ENCODE assay signal across 24 cellular contexts in the genomic region with DNA sequence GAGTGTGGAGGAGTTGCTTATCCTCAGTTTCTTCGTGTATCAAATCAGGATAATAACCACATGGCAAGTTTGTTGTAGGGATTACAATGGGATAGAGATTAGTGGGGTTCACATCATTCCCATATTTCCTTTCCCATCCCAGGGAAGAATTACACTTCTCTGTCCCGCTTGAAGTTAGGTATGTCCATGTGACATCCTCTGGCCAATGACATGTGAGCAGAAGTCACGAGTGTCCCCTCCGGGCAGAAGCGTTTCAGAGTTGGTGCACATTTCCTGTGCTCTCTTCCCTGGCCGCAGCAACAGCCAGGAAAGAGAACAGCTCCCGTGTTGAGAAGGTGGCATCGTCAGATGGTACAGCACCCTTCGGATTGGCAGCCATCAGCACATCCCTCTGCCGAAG. TPM values are rescaled to one million over a fixed set of nuclear protein-coding genes. Genes with fewer than 3 reads are reported as not detected.
DNase-seq lines count a peak whose midpoint lies in the region; ATAC-seq and TF ChIP-seq lines count a peak whose summit lies in the region.
"Had no signal": no experiment of that assay in that cellular context is flagged by ENCODE, and none has a peak within 500 bp of the region (broad histone marks: within the 10 kb centered on the region; RNA-seq: fewer than 3 reads in every experiment).

No MANE protein-coding gene starts in this region.

- H3K9me3 ChIP-seq in DOHH2 (ENCODE audit: control insufficient read depth, insufficient read depth, low read length) (no peaks in the 10 kb centered on the region), OCI-LY1 (ENCODE audit: low read length) (no peaks in the 10 kb centered on the region), esophagus muscularis mucosa (no peaks in the 10 kb centered on the region)
- H3K9me3 ChIP-seq: A549 had no signal

- H3F3A ChIP-seq in DOHH2 (ENCODE audit: control insufficient read depth, insufficient read depth) (peaks cover 15% of the 10 kb centered on the region), OCI-LY1 (ENCODE audit: insufficient read depth, low read length) (no peaks in the 10 kb centered on the region)

- peaks cover 7% of the 10 kb centered on the region for H3K79me2 ChIP-seq in DOHH2 (ENCODE audit: control insufficient read depth, low read length)
- H3K79me2 ChIP-seq in OCI-LY1 (ENCODE audit: insufficient read depth, low read length): no peaks in the 10 kb centered on the region

- WGBS in esophagus muscularis mucosa: 70% methylated on average over 10 of the region's 10 CpGs

- H3K9ac ChIP-seq in OCI-LY1 (ENCODE audit: low read length): no peak overlapping the region

- H3K4me1 Mint-ChIP-seq in activated T-helper 1 cell treated with anti-CD3 and anti-CD28 coated beads, Interleukin-12 subunit alpha, Interleukin-12 subunit beta, Interleukin-2, Interleukin-4 antibody, amounts not matched to agents 30 ng/mL and 10 ng/mL and 1 ng/mL, durations not matched to agents 14 hours and 24 hours and 36 hours (ENCODE audit: low read depth): peaks cover 74% of the 10 kb centered on the region
- peaks cover 67 to 79% (median 75%) of the 10 kb centered on the region in 3 donors for H3K4me1 Mint-ChIP-seq in naive B cell

- H3K36me3 Mint-ChIP-seq in activated T-helper 1 cell treated with anti-CD3 and anti-CD28 coated beads, Interleukin-12 subunit alpha, Interleukin-12 subunit beta, Interleukin-2, Interleukin-4 antibody, amounts not matched to agents 30 ng/mL and 10 ng/mL and 1 ng/mL, durations not matched to agents 14 hours and 24 hours and 36 hours (ENCODE audit: low read depth): peaks cover 5% of the 10 kb centered on the region
- no peaks in the 10 kb centered on the region for H3K36me3 Mint-ChIP-seq in naive B cell
- H3K36me3 Mint-ChIP-seq: CD4-positive, alpha-beta memory T cell had no signal

- H3K27ac ChIP-seq in DOHH2 (ENCODE audit: low read depth, low read length) (peak overlapping the region; percentile 95), OCI-LY1 (ENCODE audit: low read depth, low read length, poor library complexity, severe bottlenecking) (no peak overlapping the region), esophagus muscularis mucosa (replicated peaks in 1 of 4) (no peak overlapping the region)

- H3K27ac Mint-ChIP-seq in activated T-helper 1 cell treated with anti-CD3 and anti-CD28 coated beads, Interleukin-12 subunit alpha, Interleukin-12 subunit beta, Interleukin-2, Interleukin-4 antibody, amounts not matched to agents 30 ng/mL and 10 ng/mL and 1 ng/mL, durations not matched to agents 14 hours and 24 hours and 36 hours: no peak overlapping the region
- peak overlapping the region in 5 of 6 donors; percentile 15 to 95 (median 63) for H3K27ac Mint-ChIP-seq in naive B cell
- H3K27ac Mint-ChIP-seq: CD4-positive, alpha-beta memory T cell had no signal

- H3K4me3 Mint-ChIP-seq in activated T-helper 1 cell treated with anti-CD3 and anti-CD28 coated beads, Interleukin-12 subunit alpha, Interleukin-12 subunit beta, Interleukin-2, Interleukin-4 antibody, amounts not matched to agents 30 ng/mL and 10 ng/mL and 1 ng/mL, durations not matched to agents 14 hours and 24 hours and 36 hours: peak overlapping the region; percentile 33
- peak overlapping the region in 1 of 8 donors; percentile 45 for H3K4me3 Mint-ChIP-seq in naive B cell
- H3K4me3 Mint-ChIP-seq: CD4-positive, alpha-beta memory T cell had no signal

- TF ChIP-seq POLR2A in esophagus muscularis mucosa (IDR thresholded peaks at IDR 0.05; ENCODE audit: low read depth): no peak

- intact Hi-C loops in activated T-helper 1 cell treated with anti-CD3 and anti-CD28 coated beads, Interleukin-12 subunit alpha, Interleukin-12 subunit beta, Interleukin-2, Interleukin-4 antibody, amounts not matched to agents 30 ng/mL and 10 ng/mL and 1 ng/mL, durations not matched to agents 14 hours and 24 hours and 36 hours (cut with micrococcal nuclease): no loop called here
- intact Hi-C loops in esophagus muscularis mucosa (cut with DNase I): no loop called here

- H3K4me1 ChIP-seq in DOHH2 (ENCODE audit: control insufficient read depth, low read length) (peaks cover 79% of the 10 kb centered on the region), OCI-LY1 (ENCODE audit: insufficient read depth, low read length, severe bottlenecking) (peaks cover 26% of the 10 kb centered on the region), esophagus muscularis mucosa (peaks cover 6 to 27% (median 19%) of the 10 kb centered on the region in 4 donors)

- peak overlapping the region; percentile 77 for H3K4me3 ChIP-seq in DOHH2 (ENCODE audit: low read length)
- H3K4me3 ChIP-seq in OCI-LY1 (ENCODE audit: low read depth, low read length, poor library complexity, severe bottlenecking): peak overlapping the region; percentile 41
- no peak overlapping the region for H3K4me3 ChIP-seq in esophagus muscularis mucosa
- H3K4me3 ChIP-seq: A549 had no signal

- H2AFZ ChIP-seq in OCI-LY1 (ENCODE audit: low read length): no peak overlapping the region

- no peaks in the 10 kb centered on the region for H4K20me1 ChIP-seq in DOHH2 (ENCODE audit: control insufficient read depth, insufficient read depth, low read depth, low read length)
- H4K20me1 ChIP-seq in OCI-LY1 (ENCODE audit: insufficient read depth, low read length): no peaks in the 10 kb centered on the region

- peak overlapping the region; percentile 90 for H3K4me2 ChIP-seq in DOHH2 (ENCODE audit: low read length)
- peak overlapping the region; percentile 28; the same call in 1 of the 2 replicates for H3K4me2 ChIP-seq in OCI-LY1 (ENCODE audit: low read length)
- H3K4me2 ChIP-seq: A549 had no signal

- no peak for TF ChIP-seq EP300 in esophagus muscularis mucosa (IDR thresholded peaks at IDR 0.05)

- no peak for TF ChIP-seq CTCF in DOHH2 (IDR thresholded peaks at IDR 0.05; ENCODE audit: low read depth, low read length, poor library complexity, severe bottlenecking)
- TF ChIP-seq CTCF in OCI-LY1 (IDR thresholded peaks at IDR 0.05; ENCODE audit: low read length): no peak
- TF ChIP-seq CTCF in esophagus muscularis mucosa (IDR thresholded peaks at IDR 0.05): no peak

- ATAC-seq in naive B cell (ENCODE audit: low read depth in 2 of 2): no peak
- ATAC-seq in HG02840 (IDR thresholded peaks at IDR 0.05; ENCODE audit: low FRiP score, unreplicated experiment): no peak
- ATAC-seq: A549, HCT116, HepG2, SK-N-SH treated with all-trans-retinoic acid at 6 μM for 48 hours had no signal

- no peaks in the 10 kb centered on the region for H3K27me3 ChIP-seq in DOHH2 (ENCODE audit: control insufficient read depth, low read length)
- peaks cover 10% of the 10 kb centered on the region; the same call in 1 of the 2 replicates for H3K27me3 ChIP-seq in OCI-LY1 (ENCODE audit: insufficient read depth, low read length)
- no peaks in the 10 kb centered on the region for H3K27me3 ChIP-seq in esophagus muscularis mucosa

- H3K9me3 Mint-ChIP-seq in activated T-helper 1 cell treated with anti-CD3 and anti-CD28 coated beads, Interleukin-12 subunit alpha, Interleukin-12 subunit beta, Interleukin-2, Interleukin-4 antibody, amounts not matched to agents 30 ng/mL and 10 ng/mL and 1 ng/mL, durations not matched to agents 14 hours and 24 hours and 36 hours: no peaks in the 10 kb centered on the region
- no peaks in the 10 kb centered on the region for H3K9me3 Mint-ChIP-seq in naive B cell
- H3K9me3 Mint-ChIP-seq: CD4-positive, alpha-beta memory T cell had no signal

- DNase-seq in activated T-helper 1 cell treated with anti-CD3 and anti-CD28 coated beads, Interleukin-12 subunit alpha, Interleukin-12 subunit beta, Interleukin-2, Interleukin-4 antibody, amounts not matched to agents 30 ng/mL and 10 ng/mL and 1 ng/mL, durations not matched to agents 14 hours and 24 hours and 36 hours (ENCODE audit: low spot score): no peak
- DNase-seq in naive B cell (no peak), esophagus muscularis mucosa (ENCODE audit: extremely low spot score) (no peak), DMS 273 treated with DMSO at 0.1 percent for 48 hours (lab: John Stamatoyannopoulos, UW) (no peak), HPDE6-E6E7 (ENCODE audit: extremely low spot score) (no peak)
- DNase-seq: AML-193; C1 segment of cervical spinal cord; CD4-positive, alpha-beta memory T cell; COR-L47; DMS79; NCI-H1105; NCI-H1436 treated with DMSO at 0.1 percent for 48 hours; NCI-H187 treated with DMSO at 0.1 percent for 48 hours; NCI-H2171 treated with DMSO at 0.1 percent for 48 hours; NCI-H345; NCI-H510A treated with DMSO at 0.1 percent for 48 hours; NCI-H774 had no signal

- peaks cover 9% of the 10 kb centered on the region for H3K27me3 Mint-ChIP-seq in activated T-helper 1 cell treated with anti-CD3 and anti-CD28 coated beads, Interleukin-12 subunit alpha, Interleukin-12 subunit beta, Interleukin-2, Interleukin-4 antibody, amounts not matched to agents 30 ng/mL and 10 ng/mL and 1 ng/mL, durations not matched to agents 14 hours and 24 hours and 36 hours (ENCODE audit: insufficient read depth)
- H3K27me3 Mint-ChIP-seq in naive B cell: no peaks in the 10 kb centered on the region

- H3K36me3 ChIP-seq in DOHH2 (ENCODE audit: control insufficient read depth, low read length) (no peaks in the 10 kb centered on the region), OCI-LY1 (ENCODE audit: insufficient read depth, low read length) (no peaks in the 10 kb centered on the region), esophagus muscularis mucosa (no peaks in the 10 kb centered on the region)

- no peaks in the 10 kb centered on the region for H3K9me2 ChIP-seq in DOHH2 (replicated peaks; ENCODE audit: control insufficient read depth, low read length)
- no peaks in the 10 kb centered on the region for H3K9me2 ChIP-seq in OCI-LY1 (ENCODE audit: low read depth, low read length)

RNA-seq across cellular contexts. Expression of a gene that starts 36.7 kb away (rescaled TPM):
- 2.5 and 2.6 TPM in 2 replicates for total RNA-seq in activated T-helper 1 cell treated with anti-CD3 and anti-CD28 coated beads, Interleukin-12 subunit alpha, Interleukin-12 subunit beta, Interleukin-2, Interleukin-4 antibody, amounts not matched to agents 30 ng/mL and 10 ng/mL and 1 ng/mL, durations not matched to agents 14 hours and 24 hours and 36 hours
- polyA plus RNA-seq in naive B cell (ENCODE audit: low read depth in 6 of 6): 10 to 100 TPM; 10.1 to 43.5 (median 25.4) TPM
- 10 to 100 TPM; 12.0 to 32.3 (median 26.9) TPM for total RNA-seq in esophagus muscularis mucosa
- total RNA-seq: CD4-positive, alpha-beta memory T cell had no signal

Comparison
In these comparisons a context has a peak if more than half of its experiments do, and no peak if none do; other contexts are left out.
1. H3K4me3 ChIP-seq: peak in DOHH2 (single experiment) and OCI-LY1 (single experiment); none in esophagus muscularis mucosa (0 of 4).